11 cellular contexts compared by ENCODE assay signal in genomic region chr18:23837591-23837990, GRCh38.
DNase-seq lines count a peak whose midpoint lies in the region; ATAC-seq and TF ChIP-seq lines count a peak whose summit lies in the region.
"Had no signal": no experiment of that assay in that cellular context is flagged by ENCODE, and none has a peak within 500 bp of the region (broad histone marks: within the 10 kb centered on the region; RNA-seq: fewer than 3 reads in every experiment).

No MANE protein-coding gene starts in this region.

- no peaks in the 10 kb centered on the region for H3K9me3 Mint-ChIP-seq in activated naive CD4-positive, alpha-beta T cell treated with anti-CD3 and anti-CD28 coated beads for 36 hours
- H3K9me3 Mint-ChIP-seq in activated naive CD4-positive, alpha-beta T cell treated with anti-CD3 and anti-CD28 coated beads, Interleukin-2, amount 10 ng/mL, durations not matched to agents 7 days and 5 days: no peaks in the 10 kb centered on the region
- H3K9me3 Mint-ChIP-seq: T-cell had no signal

- H3K36me3 ChIP-seq in tibial artery: peaks cover 0 to 4% (median 0%) of the 10 kb centered on the region in 3 donors

- H3K4me1 Mint-ChIP-seq in activated naive CD4-positive, alpha-beta T cell treated with anti-CD3 and anti-CD28 coated beads for 36 hours (ENCODE audit: low read depth): peaks cover 9% of the 10 kb centered on the region
- H3K4me1 Mint-ChIP-seq in activated naive CD4-positive, alpha-beta T cell treated with anti-CD3 and anti-CD28 coated beads, Interleukin-2, amount 10 ng/mL, durations not matched to agents 7 days and 5 days: peaks cover 10% of the 10 kb centered on the region

- TF ChIP-seq CTCF in tibial artery (IDR thresholded peaks at IDR 0.05) (no peak), GM10248 (IDR thresholded peaks at IDR 0.05; ENCODE audit: control extremely low read depth, extremely low read depth, low read depth, missing control alignments) (no peak)

- no peak overlapping the region for H3K4me3 ChIP-seq in tibial artery

- H3K27me3 ChIP-seq in tibial artery: no peaks in the 10 kb centered on the region

- POLR2A ChIA-PET in GM10248 (lab: Yijun Ruan, JAX): no interaction called here

- intact Hi-C loops in activated naive CD4-positive, alpha-beta T cell treated with anti-CD3 and anti-CD28 coated beads for 36 hours (cut with micrococcal nuclease): no loop called here
- intact Hi-C loops in left ventricle myocardium superior (cut with micrococcal nuclease): no loop called here
- intact Hi-C loops in tibial artery (cut with DNase I; ENCODE audit: low total_unique reads): no loop called here

- CTCF ChIA-PET in activated naive CD4-positive, alpha-beta T cell treated with anti-CD3 and anti-CD28 coated beads for 36 hours (lab: Charles Lee): interaction anchor here (1.0 to 2.1 kb wide), 4 partner anchors 8 to 281 kb away, joined by 3 to 13 read pairs (median 5); no protein-coding TSS in a partner anchor
- CTCF ChIA-PET in activated naive CD4-positive, alpha-beta T cell treated with anti-CD3 and anti-CD28 coated beads, Interleukin-2, amount 10 ng/mL, durations not matched to agents 7 days and 5 days (lab: Charles Lee): interaction anchor here (1.2 kb wide), 1 partner anchor 9 kb away, joined by 7 read pairs; no protein-coding TSS in a partner anchor
- CTCF ChIA-PET in GM10248 (lab: Yijun Ruan, JAX): interaction anchor here (0.9 to 2.8 kb wide), 3 partner anchors 8 to 282 kb away, joined by 3 to 17 read pairs (median 3); no protein-coding TSS in a partner anchor

- H3K9me3 ChIP-seq in tibial artery: no peaks in the 10 kb centered on the region

- H3K4me3 Mint-ChIP-seq in activated naive CD4-positive, alpha-beta T cell treated with anti-CD3 and anti-CD28 coated beads for 36 hours: no peak overlapping the region
- H3K4me3 Mint-ChIP-seq in activated naive CD4-positive, alpha-beta T cell treated with anti-CD3 and anti-CD28 coated beads, Interleukin-2, amount 10 ng/mL, durations not matched to agents 7 days and 5 days: no peak overlapping the region
- H3K4me3 Mint-ChIP-seq: T-cell had no signal

- H3K4me1 ChIP-seq in tibial artery: peaks cover 0 to 26% (median 0%) of the 10 kb centered on the region in 4 donors

- H3K27ac Mint-ChIP-seq in activated naive CD4-positive, alpha-beta T cell treated with anti-CD3 and anti-CD28 coated beads for 36 hours: no peak overlapping the region
- no peak overlapping the region for H3K27ac Mint-ChIP-seq in activated naive CD4-positive, alpha-beta T cell treated with anti-CD3 and anti-CD28 coated beads, Interleukin-2, amount 10 ng/mL, durations not matched to agents 7 days and 5 days
- H3K27ac Mint-ChIP-seq: T-cell had no signal

- DNase-seq in activated naive CD4-positive, alpha-beta T cell treated with anti-CD3 and anti-CD28 coated beads for 36 hours: peak; percentile 22
- no peak for DNase-seq in activated naive CD4-positive, alpha-beta T cell treated with anti-CD3 and anti-CD28 coated beads, Interleukin-2, amount 10 ng/mL, durations not matched to agents 7 days and 5 days
- peak; percentile 23 for DNase-seq in amniotic stem cell (lab: John Stamatoyannopoulos, UW)
- peak; percentile 34 for DNase-seq in left ventricle myocardium superior
- DNase-seq in tibial artery: peak in 1 of 2 donors; percentile 72
- no peak for DNase-seq in GM10248 (ENCODE audit: extremely low spot score)
- DNase-seq: central memory CD4-positive, alpha-beta T cell; NCI-H345 had no signal

- no peaks in the 10 kb centered on the region for H3K27me3 Mint-ChIP-seq in activated naive CD4-positive, alpha-beta T cell treated with anti-CD3 and anti-CD28 coated beads for 36 hours (ENCODE audit: low read depth)
- H3K27me3 Mint-ChIP-seq in activated naive CD4-positive, alpha-beta T cell treated with anti-CD3 and anti-CD28 coated beads, Interleukin-2, amount 10 ng/mL, durations not matched to agents 7 days and 5 days: peaks cover 5% of the 10 kb centered on the region
- H3K27me3 Mint-ChIP-seq: T-cell had no signal

- H3K36me3 Mint-ChIP-seq in activated naive CD4-positive, alpha-beta T cell treated with anti-CD3 and anti-CD28 coated beads for 36 hours (ENCODE audit: low read depth): no peaks in the 10 kb centered on the region
- no peaks in the 10 kb centered on the region for H3K36me3 Mint-ChIP-seq in activated naive CD4-positive, alpha-beta T cell treated with anti-CD3 and anti-CD28 coated beads, Interleukin-2, amount 10 ng/mL, durations not matched to agents 7 days and 5 days
- H3K36me3 Mint-ChIP-seq: T-cell had no signal

- H3K27ac ChIP-seq in tibial artery: peak overlapping the region; percentile 53 to 65

- ATAC-seq in left ventricle myocardium superior: peak; percentile 80
- ATAC-seq in HG03159 (IDR thresholded peaks at IDR 0.05; ENCODE audit: unreplicated experiment): no peak
- ATAC-seq in HG02885 (IDR thresholded peaks at IDR 0.05; ENCODE audit: poor library complexity, unreplicated experiment): no peak
- ATAC-seq: T-cell had no signal

Comparison
In these comparisons a context has a peak if more than half of its experiments do, and no peak if none do; other contexts are left out.
1. DNase-seq: peak in activated naive CD4-positive, alpha-beta T cell treated with anti-CD3 and anti-CD28 coated beads for 36 hours (single experiment), amniotic stem cell (single experiment) and left ventricle myocardium superior (single experiment); none in activated naive CD4-positive, alpha-beta T cell treated with anti-CD3 and anti-CD28 coated beads, Interleukin-2, amount 10 ng/mL, durations not matched to agents 7 days and 5 days (single experiment) and GM10248 (single experiment).